Comparison of ENCODE assay signal across 1 cellular context in genomic region chr17:75113798-75114551, GRCh38.
TF ChIP-seq lines count a peak whose summit lies in the region.

No MANE protein-coding gene starts in this region.

TF ChIP-seq in HepG2, 621 proteins besides CTCF, POLR2A, EP300 and RAD21 (continued from another document and continues in another):
- TF ChIP-seq REXO4 (CRISPR knock-in tag; IDR thresholded peaks at IDR 0.05; ENCODE audit: borderline replicate concordance) = no peak
- TF ChIP-seq ZNF484 (CRISPR knock-in tag; IDR thresholded peaks at IDR 0.05; ENCODE audit: borderline replicate concordance, low read depth) = 0 out of 2 replicates have a peak, but pooled peaks have one; percentile 56
- TF ChIP-seq MAX (IDR thresholded peaks at IDR 0.05) = peak; percentile 26; the same call in 1 of the 2 replicates
- no peak for TF ChIP-seq ZBTB46 (CRISPR knock-in tag; IDR thresholded peaks at IDR 0.05; ENCODE audit: borderline replicate concordance)
- no peak for TF ChIP-seq MYPOP (CRISPR knock-in tag; IDR thresholded peaks at IDR 0.05)
- no peak for TF ChIP-seq HOXD1 (CRISPR knock-in tag; IDR thresholded peaks at IDR 0.05)
- TF ChIP-seq ZNF543 (CRISPR knock-in tag; IDR thresholded peaks at IDR 0.05) = 0 out of 2 replicates have a peak, but pooled peaks have one; percentile 70
- peak; percentile 60; the same call in 1 of the 2 replicates for TF ChIP-seq ZNF788 (CRISPR knock-in tag; IDR thresholded peaks at IDR 0.05; ENCODE audit: borderline replicate concordance)
- no peak for TF ChIP-seq ZNF644 (CRISPR knock-in tag; IDR thresholded peaks at IDR 0.05; ENCODE audit: low read depth)
- TF ChIP-seq PAF1 (CRISPR knock-in tag; IDR thresholded peaks at IDR 0.05) = no peak
- peak; percentile 34 for TF ChIP-seq FOXA3 (CRISPR knock-in tag; IDR thresholded peaks at IDR 0.05)
- no peak for TF ChIP-seq ZNF138 (CRISPR knock-in tag; IDR thresholded peaks at IDR 0.05; ENCODE audit: low read depth)
- TF ChIP-seq TRIM24 (CRISPR knock-in tag; IDR thresholded peaks at IDR 0.05) = no peak
- TF ChIP-seq MZF1 (CRISPR knock-in tag; IDR thresholded peaks at IDR 0.05; ENCODE audit: borderline replicate concordance) = no peak
- TF ChIP-seq ZFP41 (CRISPR knock-in tag; IDR thresholded peaks at IDR 0.05; ENCODE audit: borderline replicate concordance) = no peak
- TF ChIP-seq ZNF513 (CRISPR knock-in tag; conservative IDR thresholded peaks at IDR 0.05) = no peak
- TF ChIP-seq TARDBP (CRISPR knock-in tag; IDR thresholded peaks at IDR 0.05) = 0 out of 2 replicates have a peak, but pooled peaks have one; percentile 30
- no peak for TF ChIP-seq ASH2L (IDR thresholded peaks at IDR 0.05; ENCODE audit: insufficient read length, low read depth, low read length)
- no peak for TF ChIP-seq EZH2 (conservative IDR thresholded peaks at IDR 0.05; ENCODE audit: low read depth, low read length)
- 0 out of 2 replicates have a peak, but pooled peaks have one; percentile 14 for TF ChIP-seq FOXP4 (CRISPR knock-in tag; IDR thresholded peaks at IDR 0.05)
- peak; percentile 77; the same call in 1 of the 2 replicates for TF ChIP-seq YEATS2 (CRISPR knock-in tag; IDR thresholded peaks at IDR 0.05; ENCODE audit: borderline replicate concordance)
- no peak for TF ChIP-seq ZNF234 (CRISPR knock-in tag; conservative IDR thresholded peaks at IDR 0.05)
- no peak for TF ChIP-seq ZNF142 (CRISPR knock-in tag; IDR thresholded peaks at IDR 0.05)
- TF ChIP-seq GZF1 (CRISPR knock-in tag; IDR thresholded peaks at IDR 0.05) = no peak
- TF ChIP-seq ZSCAN29 (CRISPR knock-in tag; conservative IDR thresholded peaks at IDR 0.05) = 0 out of 2 replicates have a peak, but pooled peaks have one; percentile 72
- TF ChIP-seq SMAD3 (CRISPR knock-in tag; IDR thresholded peaks at IDR 0.05) = 0 out of 2 replicates have a peak, but pooled peaks have one; percentile 70
- no peak for TF ChIP-seq SP1 (IDR thresholded peaks at IDR 0.05)
- peak; percentile 41; the same call in 1 of the 2 replicates for TF ChIP-seq SP1 (CRISPR knock-in tag; IDR thresholded peaks at IDR 0.05)
- 0 out of 2 replicates have a peak, but pooled peaks have one; percentile 35 for TF ChIP-seq ZNF343 (CRISPR knock-in tag; IDR thresholded peaks at IDR 0.05)
- no peak for TF ChIP-seq TCF7L2 (IDR thresholded peaks at IDR 0.05; ENCODE audit: low read depth, low read length)
- no peak for TF ChIP-seq DNMT3B (CRISPR knock-in tag; conservative IDR thresholded peaks at IDR 0.05)
- no peak for TF ChIP-seq ZNF615 (CRISPR knock-in tag; IDR thresholded peaks at IDR 0.05; ENCODE audit: borderline replicate concordance)
- TF ChIP-seq NAIF1 (CRISPR knock-in tag; IDR thresholded peaks at IDR 0.05; ENCODE audit: borderline replicate concordance) = no peak
- no peak for TF ChIP-seq ONECUT2 (CRISPR knock-in tag; IDR thresholded peaks at IDR 0.05)
- 0 out of 2 replicates have a peak, but pooled peaks have one; percentile 27 for TF ChIP-seq ATF2 (CRISPR knock-in tag; IDR thresholded peaks at IDR 0.05)
- TF ChIP-seq RXRA (CRISPR knock-in tag; IDR thresholded peaks at IDR 0.05) = peak; percentile 13; the same call in 1 of the 2 replicates
- TF ChIP-seq MEF2D (CRISPR knock-in tag; IDR thresholded peaks at IDR 0.05) = peak; percentile 49; the same call in 1 of the 2 replicates
- peak; percentile 64 for TF ChIP-seq ZNF574 (CRISPR knock-in tag; IDR thresholded peaks at IDR 0.05)
- TF ChIP-seq MAFK (conservative IDR thresholded peaks at IDR 0.05 in 1 of 2, IDR thresholded peaks at IDR 0.05 in 1 of 2; ENCODE audit: low read length in 2 of 2) = no peak
- TF ChIP-seq ZNF281 (CRISPR knock-in tag; IDR thresholded peaks at IDR 0.05; ENCODE audit: borderline replicate concordance) = no peak
- peak; percentile 59; the same call in 1 of the 3 replicates for TF ChIP-seq MXI1 (IDR thresholded peaks at IDR 0.05; ENCODE audit: borderline replicate concordance, low read depth, low read length)
- TF ChIP-seq ISX (CRISPR knock-in tag; conservative IDR thresholded peaks at IDR 0.05) = no peak
- TF ChIP-seq MYC (CRISPR knock-in tag; IDR thresholded peaks at IDR 0.05; ENCODE audit: borderline replicate concordance) = no peak; the same call in 1 of the 2 replicates
- no peak; the same call in 1 of the 2 replicates for TF ChIP-seq ZNF747 (CRISPR knock-in tag; IDR thresholded peaks at IDR 0.05; ENCODE audit: borderline replicate concordance)
